13 cellular contexts compared by ENCODE assay signal in genomic region chr15:33115191-33115861, GRCh38.
"Had no signal": no experiment of that assay in that cellular context is flagged by ENCODE, and none has a peak within 500 bp of the region (broad histone marks: within the 10 kb centered on the region; RNA-seq: fewer than 3 reads in every experiment).

No MANE protein-coding gene starts in this region.

- H3K27me3 ChIP-seq: colonic mucosa had no signal

- H3K4me1 ChIP-seq: colonic mucosa had no signal

- DNase-seq: activated CD4-positive, alpha-beta T cell treated with anti-CD3 and anti-CD28 coated beads for 1 hour; activated CD4-positive, alpha-beta T cell treated with anti-CD3 and anti-CD28 coated beads, Interleukin-2, amount 50 U/mL, for 4 hours; activated gamma-delta T cell; caudate nucleus; colonic mucosa; endodermal cell; foreskin melanocyte; glutamatergic neuron; hippocampal formation; stimulated activated naive B cell treated with anti-CD40 and anti-IgM and Interleukin-4, amounts not matched to agents 10 μg/mL and 1 μg/mL and 100 μg/mL, for 72 hours; T-helper 1 cell had no signal

- H3K9me3 ChIP-seq: colonic mucosa had no signal

- H3K4me3 ChIP-seq: colonic mucosa, lung had no signal

- H3K27ac ChIP-seq: colonic mucosa, VCaP had no signal

- H3K36me3 ChIP-seq: colonic mucosa had no signal
